Comparison of ENCODE assay signal across 15 cellular contexts in the genomic region with DNA sequence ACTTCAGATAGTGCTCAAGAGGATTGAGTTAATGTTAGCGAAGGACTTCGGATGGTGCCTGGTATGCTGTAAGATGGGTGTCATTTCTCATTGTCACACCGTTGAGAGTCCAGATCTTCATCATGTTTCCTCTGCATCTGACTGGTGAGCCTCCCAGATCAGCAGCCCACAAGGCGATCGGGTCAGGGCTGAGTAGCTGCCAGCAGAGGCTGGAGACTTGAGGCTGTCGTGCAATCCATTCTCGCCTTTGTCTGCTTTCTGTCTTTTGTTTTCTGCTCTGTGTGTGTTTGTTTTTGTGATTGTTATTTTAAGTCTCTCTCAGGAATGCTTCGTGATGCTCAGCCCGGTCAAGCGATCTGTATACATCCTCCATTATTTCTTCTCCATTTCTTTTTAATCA.
A peak's percentile ranks its signal among the peaks of the same experiment; 100 is the strongest.
DNase-seq lines count a peak whose midpoint lies in the region; ATAC-seq and TF ChIP-seq lines count a peak whose summit lies in the region.
"Had no signal": no experiment of that assay in that cellular context is flagged by ENCODE, and none has a peak within 500 bp of the region (broad histone marks: within the 10 kb centered on the region; RNA-seq: fewer than 3 reads in every experiment).

No MANE protein-coding gene starts in this region.

- peak; percentile 67 for DNase-seq in H9
- peak; percentile 57 to 58 for DNase-seq in SJSA1 (ENCODE audit: low read depth in 1 of 2, low spot score in 2 of 2)
- DNase-seq in progenitor cell of endocrine pancreas (ENCODE audit: low spot score, unreplicated experiment), result no peak
- DNase-seq in activated CD4-positive, alpha-beta T cell treated with anti-CD3 and anti-CD28 coated beads for 48 hours, result no peak
- no peak for DNase-seq in stimulated activated CD4-positive, alpha-beta T cell treated with anti-CD3 and anti-CD28 coated beads, Interleukin-4, amount 100 ng/mL, for 24 hours
- DNase-seq: KG1; NCI-H1092; NCI-H226; NK-92 treated with Interleukin-12 subunit alpha and Interleukin-12 subunit beta, amount 100 ng/mL, for 24 hours; PC-9; Right ventricle myocardium superior had no signal

- peak overlapping the region; percentile 18 for H3K4me2 ChIP-seq in H9 (ENCODE audit: insufficient read depth, insufficient read length, low read length)
- H3K4me2 ChIP-seq: PC-9 had no signal

- no peak for TF ChIP-seq CTCF in H9 (conservative IDR thresholded peaks at IDR 0.05)
- TF ChIP-seq CTCF in progenitor cell of endocrine pancreas (IDR thresholded peaks at IDR 0.05; ENCODE audit: unreplicated experiment), result no peak

- no peak overlapping the region for H2BK20ac ChIP-seq in H9 (ENCODE audit: low read depth, low read length, poor library complexity, severe bottlenecking)

- H3K56ac ChIP-seq in H9 (ENCODE audit: insufficient read length, low read depth, low read length), result no peak overlapping the region

- H3K36me3 ChIP-seq in SJSA1 (no peaks in the 10 kb centered on the region), iPS-15b (ENCODE audit: control insufficient read depth, insufficient read depth, low read length) (no peaks in the 10 kb centered on the region)

- H3K9me3 Mint-ChIP-seq in H9, result no peaks in the 10 kb centered on the region
- H3K9me3 Mint-ChIP-seq in progenitor cell of endocrine pancreas (ENCODE audit: low read depth), result no peaks in the 10 kb centered on the region

- H3K4me3 ChIP-seq in SJSA1 (no peak overlapping the region), iPS-15b (ENCODE audit: low read depth, low read length) (peak overlapping the region; percentile 14)
- H3K4me3 ChIP-seq: GM12878, PC-9 had no signal

- WGBS in H9 (ENCODE audit: extremely low coverage, insufficient read length, low lambda C conversion rate), result no CpG with 5 or more reads among the region's 10 CpGs

- no peak overlapping the region for H2AFZ ChIP-seq in H9 (ENCODE audit: low read length)
- H2AFZ ChIP-seq: PC-9 had no signal

- H3K27ac Mint-ChIP-seq in H9 (peak overlapping the region; percentile 50 to 90 (median 80)), progenitor cell of endocrine pancreas (peak overlapping the region; percentile 1)

- peak overlapping the region; percentile 46 for H4K91ac ChIP-seq in H9 (ENCODE audit: insufficient read length, low read depth, low read length)

- H3K27ac ChIP-seq in H9 (ENCODE audit: insufficient read length, low read depth, low read length) (peak overlapping the region; percentile 28), SJSA1 (no peak overlapping the region)
- H3K27ac ChIP-seq: PC-9 had no signal

- peak overlapping the region; percentile 10 for H4K5ac ChIP-seq in H9 (ENCODE audit: insufficient read length, low read depth, low read length)

- H3K27me3 Mint-ChIP-seq in H9 (ENCODE audit: low read depth) (0 out of 2 replicates have a peak, but pooled peaks cover 1% of the 10 kb centered on the region), progenitor cell of endocrine pancreas (no peaks in the 10 kb centered on the region)

- peak overlapping the region; percentile 8 for H2AK5ac ChIP-seq in H9 (ENCODE audit: insufficient read length, low read length)

- H3K4me3 Mint-ChIP-seq in H9 (peak overlapping the region; percentile 9 to 35), progenitor cell of endocrine pancreas (ENCODE audit: low read depth) (no peak overlapping the region)

- peaks cover 71 to 77% of the 10 kb centered on the region in 2 experiments for H3K4me1 Mint-ChIP-seq in H9
- peaks cover 27% of the 10 kb centered on the region for H3K4me1 Mint-ChIP-seq in progenitor cell of endocrine pancreas (ENCODE audit: low read depth)
- H3K4me1 Mint-ChIP-seq: CD14-positive monocyte had no signal

- peak overlapping the region; percentile 31 for H2BK12ac ChIP-seq in H9 (ENCODE audit: insufficient read length, low read depth, low read length)

- peak overlapping the region; percentile 56 for H2BK120ac ChIP-seq in H9 (ENCODE audit: low read depth, low read length, poor library complexity, severe bottlenecking)

- no peak for ATAC-seq in HG03354 (IDR thresholded peaks at IDR 0.05; ENCODE audit: poor library complexity, severe bottlenecking, unreplicated experiment)

- no peak overlapping the region for H2BK5ac ChIP-seq in H9 (ENCODE audit: insufficient read length, low read length)

- H3K18ac ChIP-seq in H9 (ENCODE audit: insufficient read length, low read depth, low read length), result peak overlapping the region; percentile 72

- H2BK15ac ChIP-seq in H9 (ENCODE audit: low read depth, low read length), result no peak overlapping the region

- H3K23me2 ChIP-seq in H9 (ENCODE audit: insufficient read length, low read depth, low read length, poor library complexity, severe bottlenecking), result no peaks in the 10 kb centered on the region

- peaks cover 11% of the 10 kb centered on the region; the same call in 1 of the 2 replicates for H3K79me2 ChIP-seq in H9 (ENCODE audit: insufficient read depth, low read length)

- H3K79me1 ChIP-seq in H9 (ENCODE audit: insufficient read depth, low read depth, low read length, poor library complexity, severe bottlenecking), result peaks cover under 1% of the 10 kb centered on the region

- H3K27me3 ChIP-seq in H9 (ENCODE audit: insufficient read depth, low read length) (no peaks in the 10 kb centered on the region), SJSA1 (replicated peaks) (no peaks in the 10 kb centered on the region), iPS-15b (ENCODE audit: control insufficient read depth, insufficient read depth, low read length) (no peaks in the 10 kb centered on the region)

- H3K9ac ChIP-seq in H9 (ENCODE audit: extremely low read depth, insufficient read length, low read length), result no peak overlapping the region
- H3K9ac ChIP-seq in iPS-15b (ENCODE audit: low read depth, low read length), result no peak overlapping the region

- H3K4me1 ChIP-seq in H9 (ENCODE audit: insufficient read depth, low read length) (peaks cover 32% of the 10 kb centered on the region), SJSA1 (replicated peaks) (peaks cover 11% of the 10 kb centered on the region), iPS-15b (ENCODE audit: control insufficient read depth, insufficient read depth, low read length) (peaks cover 39% of the 10 kb centered on the region)

- no peaks in the 10 kb centered on the region for H4K20me1 ChIP-seq in H9 (ENCODE audit: control insufficient read depth, insufficient read depth, insufficient read length)

- no peak overlapping the region for H4K8ac ChIP-seq in H9 (replicated peaks; ENCODE audit: insufficient read length, low read depth, low read length)

- peak overlapping the region; percentile 38; the same call in 1 of the 2 replicates for H3K14ac ChIP-seq in H9 (ENCODE audit: insufficient read depth, low read length)

- no peak overlapping the region for H3K23ac ChIP-seq in H9 (ENCODE audit: insufficient read length, low read depth, low read length)

- no peaks in the 10 kb centered on the region for H3K9me3 ChIP-seq in H9 (ENCODE audit: control insufficient read depth, low read depth, low read length)
- no peaks in the 10 kb centered on the region for H3K9me3 ChIP-seq in SJSA1 (replicated peaks)
- no peaks in the 10 kb centered on the region for H3K9me3 ChIP-seq in iPS-15b (ENCODE audit: control insufficient read depth, insufficient read depth, low read length)

- peaks cover 4 to 14% (median 12%) of the 10 kb centered on the region in 3 experiments for H3K36me3 Mint-ChIP-seq in H9 (ENCODE audit: insufficient read depth in 1 of 3, low read depth in 3 of 3)
- peaks cover 4% of the 10 kb centered on the region for H3K36me3 Mint-ChIP-seq in progenitor cell of endocrine pancreas (ENCODE audit: insufficient read depth)
- H3K36me3 Mint-ChIP-seq: CD14-positive monocyte had no signal

- H3K4ac ChIP-seq in H9 (ENCODE audit: low read depth, low read length), result no peak overlapping the region

- no peak overlapping the region for H3T11ph ChIP-seq in H9 (ENCODE audit: low read length)

Comparison
In these comparisons a context has a peak if more than half of its experiments do, and no peak if none do; other contexts are left out.
1. DNase-seq: peak in H9 (single experiment) and SJSA1 (2 of 2); none in progenitor cell of endocrine pancreas (single experiment), activated CD4-positive, alpha-beta T cell treated with anti-CD3 and anti-CD28 coated beads for 48 hours (single experiment) and stimulated activated CD4-positive, alpha-beta T cell treated with anti-CD3 and anti-CD28 coated beads, Interleukin-4, amount 100 ng/mL, for 24 hours (single experiment).